8 cellular contexts compared by ENCODE assay signal in the genomic region with DNA sequence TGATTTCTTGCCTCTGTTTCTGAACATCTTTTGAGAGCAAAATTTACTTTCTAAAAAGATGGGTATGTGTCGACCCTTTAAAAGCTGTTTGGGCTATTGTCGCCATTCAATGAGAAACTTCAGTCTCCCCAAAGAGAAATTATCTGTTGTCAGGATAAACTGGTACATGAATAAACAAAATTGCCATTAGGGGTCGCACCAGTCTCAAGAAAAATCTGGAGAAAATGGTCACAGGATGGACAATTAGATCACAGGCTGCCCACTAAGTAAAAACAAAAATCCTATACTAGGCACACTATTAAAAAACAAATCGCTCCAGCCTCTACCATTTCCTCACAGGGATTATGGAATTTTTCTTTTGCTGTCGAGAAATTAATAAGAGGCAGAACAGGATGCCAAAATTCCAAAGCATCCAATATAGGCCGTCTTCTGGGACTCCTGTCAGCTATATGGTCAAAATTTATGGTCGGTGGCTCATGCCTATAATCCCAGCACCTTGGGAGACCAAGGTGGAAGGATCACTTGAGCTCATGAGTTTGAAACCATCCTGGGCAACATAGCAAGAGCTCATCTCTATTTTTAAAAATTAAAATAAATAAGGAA. TPM values are rescaled to one million over a fixed set of nuclear protein-coding genes. Genes with fewer than 3 reads are reported as not detected.
A peak's percentile ranks its signal among the peaks of the same experiment; 100 is the strongest.
DNase-seq lines count a peak whose midpoint lies in the region; ATAC-seq and TF ChIP-seq lines count a peak whose summit lies in the region.

No MANE protein-coding gene starts in this region.

- H3K27ac ChIP-seq in adrenal gland (no peak overlapping the region), upper lobe of left lung (peak overlapping the region in 2 of 4 donors; percentile 13 to 54)

- no peak overlapping the region for H3K4me3 ChIP-seq in adrenal gland
- no peak overlapping the region for H3K4me3 ChIP-seq in upper lobe of left lung

- intact Hi-C loops in adrenal gland (cut with DNase I): loop anchor here (5.0 kb wide), 2 partner anchors 49 to 64 kb away; no protein-coding TSS in a partner anchor

- 22 to 26% (median 23%) methylated on average over 7 of the region's 7 CpGs for WGBS in adrenal gland, 4 donors
- 26 to 29% methylated on average over 7 of the region's 7 CpGs for WGBS in upper lobe of left lung, 2 donors

- no peak overlapping the region for H3K27ac Mint-ChIP-seq in activated CD8-positive, alpha-beta memory T cell treated with anti-CD3 and anti-CD28 coated beads, Interleukin-2, amount 10 ng/mL, durations not matched to agents 7 days and 5 days

- no peak for TF ChIP-seq EP300 in upper lobe of left lung (IDR thresholded peaks at IDR 0.05)

- peak; percentile 46 to 74 (median 66) for TF ChIP-seq CTCF in adrenal gland (IDR thresholded peaks at IDR 0.05)
- peak; percentile 45 to 75 (median 66) for TF ChIP-seq CTCF in upper lobe of left lung (IDR thresholded peaks at IDR 0.05)

- H3K4me3 Mint-ChIP-seq in activated CD8-positive, alpha-beta memory T cell treated with anti-CD3 and anti-CD28 coated beads, Interleukin-2, amount 10 ng/mL, durations not matched to agents 7 days and 5 days: no peak overlapping the region

- H3K4me1 ChIP-seq in adrenal gland (replicated peaks in 1 of 2) (peaks cover 0 to under 1% of the 10 kb centered on the region in 2 donors), upper lobe of left lung (peaks cover 5 to 18% (median 9%) of the 10 kb centered on the region in 4 donors)

- H3K36me3 Mint-ChIP-seq in activated CD8-positive, alpha-beta memory T cell treated with anti-CD3 and anti-CD28 coated beads, Interleukin-2, amount 10 ng/mL, durations not matched to agents 7 days and 5 days: peaks cover 3% of the 10 kb centered on the region

- peaks cover 30% of the 10 kb centered on the region for H3K4me1 Mint-ChIP-seq in activated CD8-positive, alpha-beta memory T cell treated with anti-CD3 and anti-CD28 coated beads, Interleukin-2, amount 10 ng/mL, durations not matched to agents 7 days and 5 days

- ATAC-seq in activated CD8-positive, alpha-beta memory T cell treated with anti-CD3 and anti-CD28 coated beads, Interleukin-2, amount 10 ng/mL, durations not matched to agents 7 days and 5 days: no peak
- ATAC-seq in upper lobe of left lung (ENCODE audit: low FRiP score in 2 of 2): peak in 1 of 2 donors; percentile 57
- ATAC-seq in HG03457 (IDR thresholded peaks at IDR 0.05; ENCODE audit: unreplicated experiment): no peak
- ATAC-seq in HG02759 (IDR thresholded peaks at IDR 0.05; ENCODE audit: unreplicated experiment): no peak

- peak; percentile 54 for DNase-seq in activated CD8-positive, alpha-beta memory T cell treated with anti-CD3 and anti-CD28 coated beads, Interleukin-2, amount 10 ng/mL, durations not matched to agents 7 days and 5 days
- DNase-seq in activated CD8-positive, alpha-beta memory T cell treated with anti-CD3 and anti-CD28 coated beads, Interleukin-2, amount 50 U/mL, for 48 hours: no peak
- DNase-seq in NCI-H1092 treated with DMSO at 0.1 percent for 48 hours (lab: John Stamatoyannopoulos, UW) (peak; percentile 6), adrenal gland (peak in 3 of 7 donors; percentile 52 to 64 (median 63)), iris pigment epithelial cell (ENCODE audit: low read depth) (peak; percentile 73), upper lobe of left lung (no peak)

- peaks cover 47% of the 10 kb centered on the region for H3K27me3 Mint-ChIP-seq in activated CD8-positive, alpha-beta memory T cell treated with anti-CD3 and anti-CD28 coated beads, Interleukin-2, amount 10 ng/mL, durations not matched to agents 7 days and 5 days

- TF ChIP-seq POLR2A in adrenal gland (IDR thresholded peaks at IDR 0.05) (no peak), upper lobe of left lung (IDR thresholded peaks at IDR 0.05) (no peak)

- H3K9me3 Mint-ChIP-seq in activated CD8-positive, alpha-beta memory T cell treated with anti-CD3 and anti-CD28 coated beads, Interleukin-2, amount 10 ng/mL, durations not matched to agents 7 days and 5 days (ENCODE audit: low read depth): no peaks in the 10 kb centered on the region

- no peaks in the 10 kb centered on the region for H3K36me3 ChIP-seq in adrenal gland (replicated peaks in 1 of 2)
- H3K36me3 ChIP-seq in upper lobe of left lung: no peaks in the 10 kb centered on the region

- H3K27me3 ChIP-seq in adrenal gland (peaks cover 31% of the 10 kb centered on the region), upper lobe of left lung (peaks cover 0 to 22% (median 7%) of the 10 kb centered on the region in 4 donors)

- no peaks in the 10 kb centered on the region for H3K9me3 ChIP-seq in adrenal gland (replicated peaks in 1 of 3)
- H3K9me3 ChIP-seq in upper lobe of left lung: no peaks in the 10 kb centered on the region

- CTCF ChIA-PET in activated CD8-positive, alpha-beta memory T cell treated with anti-CD3 and anti-CD28 coated beads, Interleukin-2, amount 10 ng/mL, durations not matched to agents 7 days and 5 days (lab: Charles Lee): interaction anchor here (0.7 to 10.0 kb wide), 37 partner anchors 9 to 604 kb away, joined by 3 to 305 read pairs (median 5); partner anchors contain the start of genes DHX16, PRR3 and VARS2

RNA-seq across cellular contexts. Expression of gene HLA-E, which starts 5.5 kb away (rescaled TPM):
- 100 to 1,000 TPM; 395 to 602 TPM for total RNA-seq in activated CD8-positive, alpha-beta memory T cell treated with anti-CD3 and anti-CD28 coated beads, Interleukin-2, amount 10 ng/mL, durations not matched to agents 7 days and 5 days
- 100 to 1,000 TPM; 289 to 667 (median 377) TPM for total RNA-seq in adrenal gland
- 100 to 1,000 TPM; 126 to 285 (median 261) TPM for polyA plus RNA-seq in adrenal gland
- 1,000 to 10,000 TPM in 2 of 6 donors, 100 to 1,000 TPM in 4; 553 to 1,296 (median 975) TPM for total RNA-seq in upper lobe of left lung

Comparison
In these comparisons a context has a peak if more than half of its experiments do, and no peak if none do; other contexts are left out.
1. DNase-seq: peak in activated CD8-positive, alpha-beta memory T cell treated with anti-CD3 and anti-CD28 coated beads, Interleukin-2, amount 10 ng/mL, durations not matched to agents 7 days and 5 days (single experiment), NCI-H1092 treated with DMSO at 0.1 percent for 48 hours (single experiment) and iris pigment epithelial cell (single experiment); none in activated CD8-positive, alpha-beta memory T cell treated with anti-CD3 and anti-CD28 coated beads, Interleukin-2, amount 50 U/mL, for 48 hours (single experiment) and upper lobe of left lung (0 of 2).